Comparison of ENCODE assay signal across 18 cellular contexts in genomic region chr15:42069025-42069424, GRCh38. TPM values are rescaled to one million over a fixed set of nuclear protein-coding genes. Genes with fewer than 3 reads are reported as not detected.
A peak's percentile ranks its signal among the peaks of the same experiment; 100 is the strongest.
DNase-seq lines count a peak whose midpoint lies in the region; ATAC-seq and TF ChIP-seq lines count a peak whose summit lies in the region.
"Had no signal": no experiment of that assay in that cellular context is flagged by ENCODE, and none has a peak within 500 bp of the region (broad histone marks: within the 10 kb centered on the region; RNA-seq: fewer than 3 reads in every experiment).

No MANE protein-coding gene starts in this region.

- ATAC-seq in natural killer cell treated with Interleukin-12 subunit alpha and Interleukin-12 subunit beta and Interleukin-15 and Interleukin-18, amount 100 ng/mL, for 72 hours = no peak
- ATAC-seq in HG02610 (IDR thresholded peaks at IDR 0.05; ENCODE audit: unreplicated experiment) = no peak

- H3K79me2 ChIP-seq in OCI-LY7 (ENCODE audit: insufficient read depth, low read depth, low read length) = no peaks in the 10 kb centered on the region

- intact Hi-C loops in OCI-LY7 (cut with micrococcal nuclease; ENCODE audit: unreplicated experiment) = loop anchor here (5.0 kb wide), 1 partner anchor 403 kb away; no protein-coding TSS in a partner anchor

- H3K9me3 Mint-ChIP-seq in endodermal cell (no peaks in the 10 kb centered on the region), nephron progenitor cell (peaks cover 14% of the 10 kb centered on the region)
- no peaks in the 10 kb centered on the region for H3K9me3 Mint-ChIP-seq in natural killer cell treated with Interleukin-12 subunit alpha and Interleukin-12 subunit beta and Interleukin-15 and Interleukin-18, amount 100 ng/mL, for 72 hours

- H3K9me2 ChIP-seq in OCI-LY7 (ENCODE audit: insufficient read depth, low read length) = no peaks in the 10 kb centered on the region

- H2AFZ ChIP-seq in OCI-LY7 (ENCODE audit: low read length) = no peak overlapping the region
- H2AFZ ChIP-seq: PC-9 had no signal

- 0 out of 2 replicates have a peak, but pooled peaks have one; percentile 18 for TF ChIP-seq CTCF in OCI-LY7 (conservative IDR thresholded peaks at IDR 0.05; ENCODE audit: low read length)
- TF ChIP-seq CTCF in endodermal cell (conservative IDR thresholded peaks at IDR 0.05) = peak; percentile 38
- TF ChIP-seq CTCF in nephron progenitor cell (IDR thresholded peaks at IDR 0.05) = no peak

- DNase-seq in H7 (peak; percentile 73), OCI-LY7 (ENCODE audit: low spot score) (no peak), endodermal cell (peak; percentile 55), nephron progenitor cell (no peak), AML-193 (lab: John Stamatoyannopoulos, UW) (no peak), NCI-H1105 (lab: John Stamatoyannopoulos, UW) (no peak)
- DNase-seq in natural killer cell treated with Interleukin-12 subunit alpha and Interleukin-12 subunit beta and Interleukin-15 and Interleukin-18, amount 100 ng/mL, for 72 hours (ENCODE audit: low spot score) = no peak
- DNase-seq: BE2C; CD4-positive, alpha-beta memory T cell; GOT3; IMR-90; Kasumi-1; NCI-H1436 treated with DMSO at 0.1 percent for 48 hours; NCI-H2081; NK-92 treated with Interleukin-12 subunit alpha and Interleukin-12 subunit beta, amount 100 ng/mL, for 24 hours; PC-9 had no signal

- H3K4me1 ChIP-seq in OCI-LY7 (ENCODE audit: insufficient read depth, low read length, poor library complexity, severe bottlenecking) = peaks cover 15% of the 10 kb centered on the region
- H3K4me1 ChIP-seq in endodermal cell (ENCODE audit: control insufficient read depth, insufficient read depth, low read length) = peaks cover 2% of the 10 kb centered on the region
- H3K4me1 ChIP-seq: BE2C had no signal

- WGBS in endodermal cell (ENCODE audit: insufficient coverage in 1 of 2, insufficient read length in 1 of 2), 2 experiments = 80 to 89% methylated on average over 7 of the region's 7 CpGs

- H3K4me1 Mint-ChIP-seq in endodermal cell = peaks cover 6% of the 10 kb centered on the region
- peaks cover 33% of the 10 kb centered on the region for H3K4me1 Mint-ChIP-seq in nephron progenitor cell
- H3K4me1 Mint-ChIP-seq in natural killer cell treated with Interleukin-12 subunit alpha and Interleukin-12 subunit beta and Interleukin-15 and Interleukin-18, amount 100 ng/mL, for 72 hours (ENCODE audit: low read depth in 2 of 2) = peaks cover 0 to 8% of the 10 kb centered on the region in 2 donors

- H3K4me3 ChIP-seq in H7 (ENCODE audit: insufficient read depth, low read depth, low read length) = no peak overlapping the region
- H3K4me3 ChIP-seq in OCI-LY7 (ENCODE audit: low read depth, low read length, poor library complexity, severe bottlenecking) = no peak overlapping the region
- H3K4me3 ChIP-seq in endodermal cell (ENCODE audit: low read length) = no peak overlapping the region
- H3K4me3 ChIP-seq: PC-9 had no signal

- H4K20me1 ChIP-seq in OCI-LY7 (ENCODE audit: insufficient read depth, low read length) = no peaks in the 10 kb centered on the region

- H3K4me2 ChIP-seq in OCI-LY7 (ENCODE audit: low read length) = no peak overlapping the region
- H3K4me2 ChIP-seq: PC-9 had no signal

- H3K36me3 Mint-ChIP-seq in endodermal cell (ENCODE audit: low read depth) = no peaks in the 10 kb centered on the region
- no peaks in the 10 kb centered on the region for H3K36me3 Mint-ChIP-seq in nephron progenitor cell (ENCODE audit: low read depth)
- H3K36me3 Mint-ChIP-seq in natural killer cell treated with Interleukin-12 subunit alpha and Interleukin-12 subunit beta and Interleukin-15 and Interleukin-18, amount 100 ng/mL, for 72 hours = no peaks in the 10 kb centered on the region

- BruUV-seq in OCI-LY7 (replicated peaks; lab: Mats Ljungman, UMichigan) = no TSS peak

- CTCF ChIA-PET in OCI-LY7 (lab: Charles Lee; ENCODE audit: unreplicated experiment) = no interaction called here

- H3K4me3 Mint-ChIP-seq in endodermal cell = no peak overlapping the region
- H3K4me3 Mint-ChIP-seq in nephron progenitor cell = no peak overlapping the region
- H3K4me3 Mint-ChIP-seq in natural killer cell treated with Interleukin-12 subunit alpha and Interleukin-12 subunit beta and Interleukin-15 and Interleukin-18, amount 100 ng/mL, for 72 hours = no peak overlapping the region
- H3K4me3 Mint-ChIP-seq: CD4-positive, alpha-beta memory T cell had no signal

- H3K27me3 ChIP-seq in H7 (ENCODE audit: control insufficient read depth, insufficient read depth, low read length) = no peaks in the 10 kb centered on the region
- no peaks in the 10 kb centered on the region for H3K27me3 ChIP-seq in endodermal cell (ENCODE audit: control insufficient read depth, insufficient read depth, low read length, poor library complexity, severe bottlenecking)
- H3K27me3 ChIP-seq: BE2C had no signal

- H3K36me3 ChIP-seq in H7 (replicated peaks; ENCODE audit: control insufficient read depth, insufficient read depth, low read length) (no peaks in the 10 kb centered on the region), OCI-LY7 (ENCODE audit: insufficient read depth, low read length) (no peaks in the 10 kb centered on the region), endodermal cell (ENCODE audit: control insufficient read depth, insufficient read depth, low read length) (no peaks in the 10 kb centered on the region)
- H3K36me3 ChIP-seq: BE2C had no signal

- 0 out of 2 replicates have a peak, but pooled peaks cover 6% of the 10 kb centered on the region for H3K9me3 ChIP-seq in OCI-LY7 (ENCODE audit: low read length)
- no peaks in the 10 kb centered on the region for H3K9me3 ChIP-seq in endodermal cell (ENCODE audit: control insufficient read depth, low read length)
- H3K9me3 ChIP-seq: BE2C had no signal

- no peak overlapping the region for H3K9ac ChIP-seq in endodermal cell (ENCODE audit: extremely low read depth, low read length, poor library complexity, severe bottlenecking)

- H3K27ac Mint-ChIP-seq in endodermal cell (no peak overlapping the region), nephron progenitor cell (peak overlapping the region; percentile 10)
- H3K27ac Mint-ChIP-seq in natural killer cell treated with Interleukin-12 subunit alpha and Interleukin-12 subunit beta and Interleukin-15 and Interleukin-18, amount 100 ng/mL, for 72 hours = no peak overlapping the region
- H3K27ac Mint-ChIP-seq: CD4-positive, alpha-beta memory T cell had no signal

- H3K27me3 Mint-ChIP-seq in endodermal cell (ENCODE audit: insufficient read depth) (no peaks in the 10 kb centered on the region), nephron progenitor cell (ENCODE audit: low read depth, poor library complexity) (peaks cover 21% of the 10 kb centered on the region)
- peaks cover 16 to 18% of the 10 kb centered on the region in 2 donors for H3K27me3 Mint-ChIP-seq in natural killer cell treated with Interleukin-12 subunit alpha and Interleukin-12 subunit beta and Interleukin-15 and Interleukin-18, amount 100 ng/mL, for 72 hours

- H3K27ac ChIP-seq in OCI-LY7 (ENCODE audit: low read depth, low read length, poor library complexity, severe bottlenecking) = no peak overlapping the region
- H3K27ac ChIP-seq in endodermal cell (ENCODE audit: low read depth, low read length) = no peak overlapping the region
- H3K27ac ChIP-seq: PC-9 had no signal

- POLR2A ChIA-PET in OCI-LY7 (lab: Charles Lee) = no interaction called here

RNA-seq across cellular contexts. Expression of gene PLA2G4D, which starts 25.3 kb away (rescaled TPM):
- total RNA-seq in H7 (2014; rRNA removed; shearing (Covaris generic)) = 0.11 and 0.17 TPM in 2 replicates
- not detected in 2 replicates for total RNA-seq in OCI-LY7 (2014; rRNA removed; shearing (Covaris generic))
- total RNA-seq in OCI-LY7 (2022) = not detected in 2 replicates
- not detected for total RNA-seq in endodermal cell
- not detected for polyA plus RNA-seq in endodermal cell (2013, experiment 1 of 2)
- polyA plus RNA-seq in endodermal cell (2013, experiment 2 of 2) = not detected
- not detected for total RNA-seq in natural killer cell treated with Interleukin-12 subunit alpha and Interleukin-12 subunit beta and Interleukin-15 and Interleukin-18, amount 100 ng/mL, for 72 hours
- total RNA-seq: CD4-positive, alpha-beta memory T cell; IMR-90; SK-MEL-5 had no signal
- polyA plus RNA-seq: CD4-positive, alpha-beta memory T cell; IMR-90 had no signal

RNA-seq across cellular contexts. Expression of gene PLA2G4E, which starts 48.2 kb away (rescaled TPM):
- not detected in 2 replicates for total RNA-seq in H7 (2014; rRNA removed; shearing (Covaris generic))
- total RNA-seq in OCI-LY7 (2014; rRNA removed; shearing (Covaris generic)) = not detected in 2 replicates
- total RNA-seq in OCI-LY7 (2022) (not detected in 2 replicates), endodermal cell (not detected)
- polyA plus RNA-seq in endodermal cell (2013, experiment 1 of 2) = not detected
- polyA plus RNA-seq in endodermal cell (2013, experiment 2 of 2) = not detected
- not detected for total RNA-seq in natural killer cell treated with Interleukin-12 subunit alpha and Interleukin-12 subunit beta and Interleukin-15 and Interleukin-18, amount 100 ng/mL, for 72 hours
- total RNA-seq: CD4-positive, alpha-beta memory T cell; IMR-90; PC-9; SK-MEL-5 had no signal
- polyA plus RNA-seq: CD4-positive, alpha-beta memory T cell; IMR-90 had no signal

Comparison
In these comparisons a context has a peak if more than half of its experiments do, and no peak if none do; other contexts are left out.
1. DNase-seq: peak in H7 (single experiment) and endodermal cell (single experiment); none in OCI-LY7 (single experiment), nephron progenitor cell (single experiment), AML-193 (0 of 2), natural killer cell treated with Interleukin-12 subunit alpha and Interleukin-12 subunit beta and Interleukin-15 and Interleukin-18, amount 100 ng/mL, for 72 hours (single experiment) and NCI-H1105 (single experiment).